Comparison of ENCODE assay signal across 8 cellular contexts in genomic region chr15:65305144-65305758, GRCh38. TPM values are rescaled to one million over a fixed set of nuclear protein-coding genes. Genes with fewer than 3 reads are reported as not detected.
DNase-seq lines count a peak whose midpoint lies in the region; ATAC-seq and TF ChIP-seq lines count a peak whose summit lies in the region.

No MANE protein-coding gene starts in this region.

- CTCF ChIA-PET in T-cell (lab: Charles Lee) = interaction anchor here (0.6 to 1.0 kb wide), 11 partner anchors 14 to 411 kb away, joined by 3 to 8 read pairs (median 3); partner anchors contain the start of genes CLPX (in 1 of the 2) and PARP16 (in 1 of the 2)

- no peaks in the 10 kb centered on the region for H3K4me1 ChIP-seq in cardiac muscle cell (ENCODE audit: low read depth)
- H3K4me1 ChIP-seq in smooth muscle cell (ENCODE audit: low read depth) = peaks cover 15% of the 10 kb centered on the region

- peak overlapping the region; percentile 92 to 94 (median 93) for H3K4me3 Mint-ChIP-seq in T-cell

- H3K36me3 ChIP-seq in cardiac muscle cell (no peaks in the 10 kb centered on the region), smooth muscle cell (ENCODE audit: low read depth) (no peaks in the 10 kb centered on the region)

- WGBS in smooth muscle cell (ENCODE audit: low lambda C conversion rate) = 62% methylated on average over 14 of the region's 14 CpGs

- H4K20me1 ChIP-seq in smooth muscle cell (ENCODE audit: low read depth) = no peaks in the 10 kb centered on the region

- DNase-seq in activated CD8-positive, alpha-beta memory T cell treated with anti-CD3 and anti-CD28 coated beads for 24 hours = peak; percentile 60
- no peak for DNase-seq in activated CD8-positive, alpha-beta memory T cell treated with anti-CD3 and anti-CD28 coated beads, Interleukin-2, amount 50 U/mL, for 48 hours
- no peak for DNase-seq in T-cell
- DNase-seq in cardiac muscle cell (ENCODE audit: low read depth in 1 of 2, low spot score in 1 of 2) = no peak
- no peak for DNase-seq in smooth muscle cell (lab: John Stamatoyannopoulos, UW; ENCODE audit: unreplicated experiment)
- no peak for DNase-seq in middle frontal gyrus (ENCODE audit: extremely low spot score, low spot score)
- no peak for DNase-seq in head of caudate nucleus
- DNase-seq in activated CD4-positive, alpha-beta T cell treated with anti-CD3 and anti-CD28 coated beads, Interleukin-2, amount 50 U/mL, for 4 hours = no peak

- H3K79me2 ChIP-seq in smooth muscle cell (ENCODE audit: low read depth) = no peaks in the 10 kb centered on the region

- H3K9me3 Mint-ChIP-seq in T-cell = no peaks in the 10 kb centered on the region

- H3K27ac ChIP-seq in cardiac muscle cell (peak overlapping the region; percentile 97), smooth muscle cell (ENCODE audit: low read depth) (peak overlapping the region; percentile 92)

- H3K4me1 Mint-ChIP-seq in T-cell = peaks cover 25% of the 10 kb centered on the region in 3 donors

- H3K4me3 ChIP-seq in cardiac muscle cell = no peak overlapping the region
- H3K4me3 ChIP-seq in smooth muscle cell = no peak overlapping the region

- H2AFZ ChIP-seq in smooth muscle cell (ENCODE audit: low read depth) = no peak overlapping the region

- intact Hi-C loops in head of caudate nucleus (cut with DNase I) = no loop called here

- H3K27me3 ChIP-seq in cardiac muscle cell (no peaks in the 10 kb centered on the region), smooth muscle cell (ENCODE audit: low read depth) (no peaks in the 10 kb centered on the region)

- peak overlapping the region; percentile 98 to 99 for H3K27ac Mint-ChIP-seq in T-cell

- ATAC-seq in T-cell (replicated peaks in 1 of 4) = peak in 2 of 4 experiments; percentile 5 to 13

- TF ChIP-seq CTCF in cardiac muscle cell (IDR thresholded peaks at IDR 0.05; ENCODE audit: low read depth, low read length) = no peak
- no peak for TF ChIP-seq CTCF in smooth muscle cell (IDR thresholded peaks at IDR 0.05; ENCODE audit: borderline replicate concordance, insufficient read depth, poor library complexity, severe bottlenecking)

- H3K36me3 Mint-ChIP-seq in T-cell = no peaks in the 10 kb centered on the region

- H3F3A ChIP-seq in smooth muscle cell (ENCODE audit: low read depth) = peaks cover 28% of the 10 kb centered on the region

- H3K4me2 ChIP-seq in smooth muscle cell = no peak overlapping the region

- no peaks in the 10 kb centered on the region for H3K27me3 Mint-ChIP-seq in T-cell

- POLR2A ChIA-PET in T-cell (lab: Charles Lee) = interaction anchor here (0.6 to 1.9 kb wide), 20 partner anchors 10 to 1445 kb away, joined by 3 to 42 read pairs (median 4); partner anchors contain the start of genes CLPX (in 1 of the 2), PARP16 (in 1 of the 2) and RNU5A-1 (in 1 of the 2)

- no peak overlapping the region for H3K9ac ChIP-seq in smooth muscle cell (ENCODE audit: low read depth)

- H3K9me3 ChIP-seq in cardiac muscle cell (ENCODE audit: low read depth) (no peaks in the 10 kb centered on the region), smooth muscle cell (replicated peaks; ENCODE audit: low read depth) (no peaks in the 10 kb centered on the region)

RNA-seq across cellular contexts. Expression of gene RNU5B-1, which starts 0.8 kb away (rescaled TPM):
- 10 to 100 TPM in 3 of 5 donors, not detected in 2; 27.0 to 34.4 (median 32.6) TPM for total RNA-seq in T-cell
- total RNA-seq in cardiac muscle cell = not detected in 2 replicates
- polyA plus RNA-seq in cardiac muscle cell = not detected in 2 replicates
- not detected in 2 replicates for total RNA-seq in smooth muscle cell
- polyA plus RNA-seq in smooth muscle cell = not detected in 2 replicates

RNA-seq across cellular contexts. Expression of gene RNU5A-1, which starts 9.4 kb away (rescaled TPM):
- total RNA-seq in T-cell (not detected), cardiac muscle cell (not detected in 2 replicates), smooth muscle cell (not detected in 2 replicates)
- polyA plus RNA-seq in cardiac muscle cell (not detected in 2 replicates), smooth muscle cell (not detected in 2 replicates)

RNA-seq across cellular contexts. Expression of gene PARP16, which starts 18.6 kb away (rescaled TPM):
- total RNA-seq in T-cell (10 to 100 TPM; 16.2 to 23.3 (median 18.5) TPM), cardiac muscle cell (13.3 and 14.2 TPM in 2 replicates), smooth muscle cell (6.0 and 10.0 TPM in 2 replicates)
- polyA plus RNA-seq in cardiac muscle cell (16.9 and 24.4 TPM in 2 replicates), smooth muscle cell (11.7 and 15.1 TPM in 2 replicates)
